Comparison of ENCODE assay signal across 26 cellular contexts in genomic region chr9:76757274-76757673, GRCh38. TPM values are rescaled to one million over a fixed set of nuclear protein-coding genes. Genes with fewer than 3 reads are reported as not detected.
DNase-seq lines count a peak whose midpoint lies in the region; ATAC-seq and TF ChIP-seq lines count a peak whose summit lies in the region.
"Had no signal": no experiment of that assay in that cellular context is flagged by ENCODE, and none has a peak within 500 bp of the region (broad histone marks: within the 10 kb centered on the region; RNA-seq: fewer than 3 reads in every experiment).

No MANE protein-coding gene starts in this region.

- no peak overlapping the region for H3K9ac ChIP-seq in OCI-LY3 (ENCODE audit: low read length)
- H3K9ac ChIP-seq: GM23248 had no signal

- H3K27ac ChIP-seq in OCI-LY3 (ENCODE audit: low read length), result no peak overlapping the region
- no peak overlapping the region for H3K27ac ChIP-seq in Peyer's patch
- H3K27ac ChIP-seq: 22Rv1, C4-2B, GM23248, SJCRH30 had no signal

- peak; percentile 59 for ATAC-seq in HG02870 (IDR thresholded peaks at IDR 0.05; ENCODE audit: unreplicated experiment)
- no peak for ATAC-seq in Right ventricle myocardium superior (ENCODE audit: poor library complexity)
- no peak for ATAC-seq in GM21717 (IDR thresholded peaks at IDR 0.05; ENCODE audit: unreplicated experiment)
- ATAC-seq: CD8-positive, alpha-beta T cell; SK-N-SH treated with all-trans-retinoic acid at 6 μM for 48 hours; T-helper 17 cell had no signal

- H3K9me3 ChIP-seq in OCI-LY3 (ENCODE audit: insufficient read depth, low read length), result no peaks in the 10 kb centered on the region
- H3K9me3 ChIP-seq in Peyer's patch, result no peaks in the 10 kb centered on the region
- H3K9me3 ChIP-seq: SJCRH30 had no signal

- peaks cover 44% of the 10 kb centered on the region for H3K4me1 ChIP-seq in OCI-LY3 (ENCODE audit: low read length)
- H3K4me1 ChIP-seq in Peyer's patch, result no peaks in the 10 kb centered on the region
- H3K4me1 ChIP-seq: SJCRH30 had no signal

- H3K79me2 ChIP-seq in OCI-LY3 (ENCODE audit: low read length), result no peaks in the 10 kb centered on the region

- no peaks in the 10 kb centered on the region for H4K20me1 ChIP-seq in OCI-LY3 (ENCODE audit: insufficient read depth, low read length)

- H3K4me2 ChIP-seq in OCI-LY3 (ENCODE audit: low read length), result peak overlapping the region; percentile 19

- H3K27me3 ChIP-seq in OCI-LY3 (ENCODE audit: low read depth, low read length) (peaks cover 12% of the 10 kb centered on the region), Peyer's patch (no peaks in the 10 kb centered on the region)
- H3K27me3 ChIP-seq: SJCRH30 had no signal

- TF ChIP-seq CTCF in OCI-LY3 (IDR thresholded peaks at IDR 0.05; ENCODE audit: low read depth, low read length), result no peak
- TF ChIP-seq CTCF in Peyer's patch (IDR thresholded peaks at IDR 0.05), result no peak

- TF ChIP-seq POLR2A in Peyer's patch (IDR thresholded peaks at IDR 0.05), result no peak

- H3K4me3 ChIP-seq in OCI-LY3 (ENCODE audit: low read length) (no peak overlapping the region), Peyer's patch (no peak overlapping the region)
- H3K4me3 ChIP-seq: GM23248, SJCRH30 had no signal

- DNase-seq in NCI-H748 treated with DMSO at 0.1 percent for 48 hours (lab: John Stamatoyannopoulos, UW) (peak; percentile 38), NCI-H748 (lab: John Stamatoyannopoulos, UW; ENCODE audit: unreplicated experiment) (no peak), renal cortical epithelial cell (ENCODE audit: low read depth) (peak; percentile 84), Peyer's patch (no peak), Right ventricle myocardium superior (no peak)
- DNase-seq: CD8-positive, alpha-beta T cell; DMS 273 treated with DMSO at 0.1 percent for 48 hours; EL; GDM1; GM23248; H7; IMR-90; KG1; MM.1S; NCI-H2029; NCI-H446 treated with DMSO at 0.1 percent for 48 hours; NCI-H526; SJCRH30; T-helper 17 cell had no signal

- intact Hi-C loops in Right ventricle myocardium superior (cut with DNase I), result no loop called here

- no peak overlapping the region for H2AFZ ChIP-seq in OCI-LY3 (ENCODE audit: low read depth, low read length)
- H2AFZ ChIP-seq: GM23248 had no signal

- H3K36me3 ChIP-seq in OCI-LY3 (replicated peaks; ENCODE audit: low read depth, low read length) (no peaks in the 10 kb centered on the region), Peyer's patch (no peaks in the 10 kb centered on the region)
- H3K36me3 ChIP-seq: SJCRH30 had no signal

RNA-seq across cellular contexts. Expression of gene PCA3, which starts 7.0 kb away (rescaled TPM):
- total RNA-seq in renal cortical epithelial cell, result 0.05 TPM in 1 of 2 replicates, not detected in the other
- total RNA-seq in Peyer's patch, result under 1 TPM in 1 of 4 donors, not detected in 3; 0.40 TPM
- not detected for total RNA-seq in Right ventricle myocardium superior
- total RNA-seq: B cell; CD8-positive, alpha-beta T cell; GM23248; H7; IMR-90; T-helper 17 cell had no signal

Comparison
In these comparisons a context has a peak if more than half of its experiments do, and no peak if none do; other contexts are left out.
1. DNase-seq: peak in NCI-H748 treated with DMSO at 0.1 percent for 48 hours (single experiment) and renal cortical epithelial cell (single experiment); none in NCI-H748 (single experiment), Peyer's patch (0 of 3) and Right ventricle myocardium superior (single experiment).